Comparison of ENCODE assay signal across 8 cellular contexts in the genomic region with DNA sequence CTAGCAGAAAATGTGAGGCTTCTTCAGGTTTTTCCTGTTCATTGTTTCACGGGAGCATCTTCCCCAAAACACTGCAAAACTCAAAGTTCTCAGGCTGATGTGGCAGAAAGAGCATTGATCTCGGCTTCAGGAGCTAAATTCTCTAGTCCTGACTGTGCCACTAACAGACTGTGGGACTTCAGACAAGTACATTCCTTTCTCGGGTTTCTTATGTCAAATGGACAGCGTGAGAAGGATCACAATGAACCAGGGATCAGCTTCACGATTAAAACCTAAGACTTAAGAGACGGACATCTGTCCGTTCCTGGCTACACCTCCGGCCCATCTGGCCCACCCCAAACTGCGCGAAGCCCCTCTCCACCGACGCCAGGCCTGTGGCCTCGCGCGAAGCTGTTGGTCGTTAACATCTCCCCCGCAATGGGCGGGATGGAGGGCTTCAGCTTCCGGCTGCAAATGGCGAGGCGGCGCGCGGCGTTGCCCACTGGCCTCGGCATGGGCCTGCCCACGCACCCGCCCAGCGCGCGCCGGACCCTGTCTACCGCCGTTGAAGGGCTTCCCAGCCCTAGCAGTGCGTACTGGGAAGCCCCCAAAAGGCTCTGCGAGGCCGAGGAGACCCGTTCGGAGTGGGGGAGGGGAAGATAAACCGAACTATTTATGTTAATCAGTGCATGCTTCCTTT.
DNase-seq lines count a peak whose midpoint lies in the region; ATAC-seq and FAIRE-seq lines count a peak whose summit lies in the region.

No MANE protein-coding gene starts in this region.

- ATAC-seq in GM21528 (IDR thresholded peaks at IDR 0.05; ENCODE audit: low FRiP score, unreplicated experiment) = peak; percentile 40

- peak overlapping the region; percentile 85 for H3K9ac ChIP-seq in ES-I3 (ENCODE audit: low read depth, low read length)
- peak overlapping the region; percentile 90 for H3K9ac ChIP-seq in adipocyte (ENCODE audit: low read length)

- H3K4me1 ChIP-seq in ES-I3 (ENCODE audit: insufficient read depth, low read length) (no peaks in the 10 kb centered on the region), adipocyte (ENCODE audit: control insufficient read depth, insufficient read depth, low read length) (peaks cover 39% of the 10 kb centered on the region)

- FAIRE-seq in GM19239 (lab: Jason Lieb, UNC) = no peak

- DNase-seq in adipocyte (ENCODE audit: low read depth) = peak; percentile 81
- DNase-seq in iPS DF 19.7 (ENCODE audit: low read depth, low spot score) = peak; percentile 20
- DNase-seq in skeletal muscle cell (ENCODE audit: low read depth) = peak; percentile 53
- DNase-seq in GM19239 (ENCODE audit: insufficient read length, low spot score) = no peak
- no peak for DNase-seq in central memory CD4-positive, alpha-beta T cell

- no peaks in the 10 kb centered on the region for H3K27me3 ChIP-seq in adipocyte (replicated peaks; ENCODE audit: control insufficient read depth, insufficient read depth, low read length)

- H3K4me3 ChIP-seq in adipocyte (ENCODE audit: low read length) (peak overlapping the region; percentile 95), skeletal muscle cell (ENCODE audit: low read depth, low read length) (peak overlapping the region; percentile 94)

- no peaks in the 10 kb centered on the region for H3K9me3 ChIP-seq in ES-I3 (ENCODE audit: control insufficient read depth, insufficient read depth, low read length)
- no peaks in the 10 kb centered on the region for H3K9me3 ChIP-seq in KOPT-K1 (ENCODE audit: insufficient read depth, low read length, poor library complexity, severe bottlenecking)
- H3K9me3 ChIP-seq in adipocyte (ENCODE audit: control insufficient read depth, low read length) = no peaks in the 10 kb centered on the region

- no peaks in the 10 kb centered on the region for H3K36me3 ChIP-seq in ES-I3 (ENCODE audit: insufficient read depth, low read length)
- H3K36me3 ChIP-seq in KOPT-K1 (ENCODE audit: insufficient read depth, low read length) = peaks cover 19% of the 10 kb centered on the region
- H3K36me3 ChIP-seq in adipocyte (ENCODE audit: control insufficient read depth, insufficient read depth, low read length, severe bottlenecking) = no peaks in the 10 kb centered on the region

- H3K27ac ChIP-seq in KOPT-K1 (ENCODE audit: low read depth, low read length, poor library complexity, severe bottlenecking) = peak overlapping the region; percentile 98

Comparison
In these comparisons a context has a peak if more than half of its experiments do, and no peak if none do; other contexts are left out.
1. DNase-seq: peak in adipocyte (single experiment), iPS DF 19.7 (single experiment) and skeletal muscle cell (single experiment); none in GM19239 (single experiment) and central memory CD4-positive, alpha-beta T cell (single experiment).